Comparison of ENCODE assay signal across 1 cellular context in the genomic region with DNA sequence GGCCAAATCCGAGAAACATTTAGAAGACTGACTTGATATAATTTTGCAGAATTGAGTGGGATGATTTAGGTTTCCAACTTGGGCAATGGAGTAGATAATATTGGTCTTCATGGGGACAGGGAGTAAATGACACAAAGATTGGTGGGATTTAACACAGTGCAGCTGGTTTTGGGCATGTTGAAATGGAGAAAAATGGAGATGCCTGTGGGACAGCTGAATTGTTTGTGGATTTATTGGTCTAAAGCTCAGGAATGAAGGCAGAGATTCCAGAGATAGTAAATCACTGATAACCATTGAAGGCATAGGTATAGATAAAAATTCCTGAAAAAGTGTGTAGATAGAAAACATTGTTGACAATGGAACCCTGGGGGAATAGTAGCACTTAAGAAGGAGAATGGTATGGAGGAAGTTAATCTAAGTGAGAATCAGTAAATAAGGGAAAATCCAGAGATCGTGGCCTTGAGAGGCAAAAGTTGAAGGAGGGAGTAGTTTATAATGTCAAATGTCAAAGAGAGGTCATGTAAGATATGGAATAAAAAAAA.
TF ChIP-seq lines count a peak whose summit lies in the region.

No MANE protein-coding gene starts in this region.

TF ChIP-seq in H1, 55 proteins besides CTCF, POLR2A, EP300 and RAD21:
- TF ChIP-seq SP4 (IDR thresholded peaks at IDR 0.05; ENCODE audit: low read length) = no peak
- TF ChIP-seq GABPA (IDR thresholded peaks at IDR 0.05; ENCODE audit: borderline replicate concordance, insufficient read depth, low read length) = no peak
- no peak for TF ChIP-seq KDM5A (IDR thresholded peaks at IDR 0.05; ENCODE audit: low read length)
- no peak for TF ChIP-seq CREB1 (IDR thresholded peaks at IDR 0.05)
- TF ChIP-seq KDM4A (IDR thresholded peaks at IDR 0.05; ENCODE audit: low read depth, low read length, severe bottlenecking) = no peak
- TF ChIP-seq KDM1A (IDR thresholded peaks at IDR 0.05; ENCODE audit: borderline replicate concordance, low read length) = no peak
- TF ChIP-seq BCL11A (IDR thresholded peaks at IDR 0.05; ENCODE audit: low read depth in 2 of 2, low read length in 2 of 2) = no peak
- no peak for TF ChIP-seq RBBP5 (IDR thresholded peaks at IDR 0.05; ENCODE audit: borderline replicate concordance, low read depth, low read length)
- no peak for TF ChIP-seq TBP (IDR thresholded peaks at IDR 0.05; ENCODE audit: low read depth, low read length)
- no peak for TF ChIP-seq BACH1 (IDR thresholded peaks at IDR 0.05; ENCODE audit: low read length)
- TF ChIP-seq, protein P1, sequence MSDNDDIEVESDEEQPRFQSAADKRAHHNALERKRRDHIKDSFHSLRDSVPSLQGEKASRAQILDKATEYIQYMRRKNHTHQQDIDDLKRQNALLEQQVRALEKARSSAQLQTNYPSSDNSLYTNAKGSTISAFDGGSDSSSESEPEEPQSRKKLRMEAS (IDR thresholded peaks at IDR 0.05) = no peak
- TF ChIP-seq, protein P2, sequence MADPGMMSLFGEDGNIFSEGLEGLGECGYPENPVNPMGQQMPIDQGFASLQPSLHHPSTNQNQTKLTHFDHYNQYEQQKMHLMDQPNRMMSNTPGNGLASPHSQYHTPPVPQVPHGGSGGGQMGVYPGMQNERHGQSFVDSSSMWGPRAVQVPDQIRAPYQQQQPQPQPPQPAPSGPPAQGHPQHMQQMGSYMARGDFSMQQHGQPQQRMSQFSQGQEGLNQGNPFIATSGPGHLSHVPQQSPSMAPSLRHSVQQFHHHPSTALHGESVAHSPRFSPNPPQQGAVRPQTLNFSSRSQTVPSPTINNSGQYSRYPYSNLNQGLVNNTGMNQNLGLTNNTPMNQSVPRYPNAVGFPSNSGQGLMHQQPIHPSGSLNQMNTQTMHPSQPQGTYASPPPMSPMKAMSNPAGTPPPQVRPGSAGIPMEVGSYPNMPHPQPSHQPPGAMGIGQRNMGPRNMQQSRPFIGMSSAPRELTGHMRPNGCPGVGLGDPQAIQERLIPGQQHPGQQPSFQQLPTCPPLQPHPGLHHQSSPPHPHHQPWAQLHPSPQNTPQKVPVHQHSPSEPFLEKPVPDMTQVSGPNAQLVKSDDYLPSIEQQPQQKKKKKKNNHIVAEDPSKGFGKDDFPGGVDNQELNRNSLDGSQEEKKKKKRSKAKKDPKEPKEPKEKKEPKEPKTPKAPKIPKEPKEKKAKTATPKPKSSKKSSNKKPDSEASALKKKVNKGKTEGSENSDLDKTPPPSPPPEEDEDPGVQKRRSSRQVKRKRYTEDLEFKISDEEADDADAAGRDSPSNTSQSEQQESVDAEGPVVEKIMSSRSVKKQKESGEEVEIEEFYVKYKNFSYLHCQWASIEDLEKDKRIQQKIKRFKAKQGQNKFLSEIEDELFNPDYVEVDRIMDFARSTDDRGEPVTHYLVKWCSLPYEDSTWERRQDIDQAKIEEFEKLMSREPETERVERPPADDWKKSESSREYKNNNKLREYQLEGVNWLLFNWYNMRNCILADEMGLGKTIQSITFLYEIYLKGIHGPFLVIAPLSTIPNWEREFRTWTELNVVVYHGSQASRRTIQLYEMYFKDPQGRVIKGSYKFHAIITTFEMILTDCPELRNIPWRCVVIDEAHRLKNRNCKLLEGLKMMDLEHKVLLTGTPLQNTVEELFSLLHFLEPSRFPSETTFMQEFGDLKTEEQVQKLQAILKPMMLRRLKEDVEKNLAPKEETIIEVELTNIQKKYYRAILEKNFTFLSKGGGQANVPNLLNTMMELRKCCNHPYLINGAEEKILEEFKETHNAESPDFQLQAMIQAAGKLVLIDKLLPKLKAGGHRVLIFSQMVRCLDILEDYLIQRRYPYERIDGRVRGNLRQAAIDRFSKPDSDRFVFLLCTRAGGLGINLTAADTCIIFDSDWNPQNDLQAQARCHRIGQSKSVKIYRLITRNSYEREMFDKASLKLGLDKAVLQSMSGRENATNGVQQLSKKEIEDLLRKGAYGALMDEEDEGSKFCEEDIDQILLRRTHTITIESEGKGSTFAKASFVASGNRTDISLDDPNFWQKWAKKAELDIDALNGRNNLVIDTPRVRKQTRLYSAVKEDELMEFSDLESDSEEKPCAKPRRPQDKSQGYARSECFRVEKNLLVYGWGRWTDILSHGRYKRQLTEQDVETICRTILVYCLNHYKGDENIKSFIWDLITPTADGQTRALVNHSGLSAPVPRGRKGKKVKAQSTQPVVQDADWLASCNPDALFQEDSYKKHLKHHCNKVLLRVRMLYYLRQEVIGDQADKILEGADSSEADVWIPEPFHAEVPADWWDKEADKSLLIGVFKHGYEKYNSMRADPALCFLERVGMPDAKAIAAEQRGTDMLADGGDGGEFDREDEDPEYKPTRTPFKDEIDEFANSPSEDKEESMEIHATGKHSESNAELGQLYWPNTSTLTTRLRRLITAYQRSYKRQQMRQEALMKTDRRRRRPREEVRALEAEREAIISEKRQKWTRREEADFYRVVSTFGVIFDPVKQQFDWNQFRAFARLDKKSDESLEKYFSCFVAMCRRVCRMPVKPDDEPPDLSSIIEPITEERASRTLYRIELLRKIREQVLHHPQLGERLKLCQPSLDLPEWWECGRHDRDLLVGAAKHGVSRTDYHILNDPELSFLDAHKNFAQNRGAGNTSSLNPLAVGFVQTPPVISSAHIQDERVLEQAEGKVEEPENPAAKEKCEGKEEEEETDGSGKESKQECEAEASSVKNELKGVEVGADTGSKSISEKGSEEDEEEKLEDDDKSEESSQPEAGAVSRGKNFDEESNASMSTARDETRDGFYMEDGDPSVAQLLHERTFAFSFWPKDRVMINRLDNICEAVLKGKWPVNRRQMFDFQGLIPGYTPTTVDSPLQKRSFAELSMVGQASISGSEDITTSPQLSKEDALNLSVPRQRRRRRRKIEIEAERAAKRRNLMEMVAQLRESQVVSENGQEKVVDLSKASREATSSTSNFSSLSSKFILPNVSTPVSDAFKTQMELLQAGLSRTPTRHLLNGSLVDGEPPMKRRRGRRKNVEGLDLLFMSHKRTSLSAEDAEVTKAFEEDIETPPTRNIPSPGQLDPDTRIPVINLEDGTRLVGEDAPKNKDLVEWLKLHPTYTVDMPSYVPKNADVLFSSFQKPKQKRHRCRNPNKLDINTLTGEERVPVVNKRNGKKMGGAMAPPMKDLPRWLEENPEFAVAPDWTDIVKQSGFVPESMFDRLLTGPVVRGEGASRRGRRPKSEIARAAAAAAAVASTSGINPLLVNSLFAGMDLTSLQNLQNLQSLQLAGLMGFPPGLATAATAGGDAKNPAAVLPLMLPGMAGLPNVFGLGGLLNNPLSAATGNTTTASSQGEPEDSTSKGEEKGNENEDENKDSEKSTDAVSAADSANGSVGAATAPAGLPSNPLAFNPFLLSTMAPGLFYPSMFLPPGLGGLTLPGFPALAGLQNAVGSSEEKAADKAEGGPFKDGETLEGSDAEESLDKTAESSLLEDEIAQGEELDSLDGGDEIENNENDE (IDR thresholded peaks at IDR 0.05; ENCODE audit: insufficient replicate concordance, low read length) = no peak
- TF ChIP-seq TAF1 (IDR thresholded peaks at IDR 0.05; ENCODE audit: low read depth, low read length) = no peak
- no peak for TF ChIP-seq RNF2 (IDR thresholded peaks at IDR 0.05; ENCODE audit: borderline replicate concordance, low read depth, low read length, missing control alignments, poor library complexity, severe bottlenecking)
- TF ChIP-seq CHD2 (IDR thresholded peaks at IDR 0.05; ENCODE audit: low read length) = no peak
